In the genomic region with DNA sequence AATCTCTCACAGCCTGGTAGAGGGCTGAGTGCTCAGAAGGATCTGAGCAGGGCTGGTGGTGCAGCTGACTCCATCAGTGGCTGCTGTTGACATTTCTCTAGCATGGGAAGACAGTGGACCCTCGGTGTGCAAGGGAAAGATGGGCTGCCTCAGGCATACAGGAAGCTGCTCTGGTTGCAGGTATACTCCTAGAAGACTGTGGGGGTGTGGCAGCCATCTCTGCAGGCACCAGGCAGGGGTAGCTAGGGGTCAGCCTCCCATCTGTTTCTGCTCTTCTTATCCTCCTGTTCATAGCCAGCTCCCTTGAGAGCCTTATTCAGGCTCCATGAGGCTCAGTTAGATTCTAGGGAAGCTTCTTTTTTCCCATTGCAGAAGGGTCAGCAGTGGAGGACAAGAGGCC, we compare ENCODE assay signal across 33 cellular contexts.
"Had no signal": no experiment of that assay in that cellular context is flagged by ENCODE, and none has a peak within 500 bp of the region (broad histone marks: within the 10 kb centered on the region; RNA-seq: fewer than 3 reads in every experiment).

No MANE protein-coding gene starts in this region.

- H3K27ac Mint-ChIP-seq: activated CD4-positive, alpha-beta T cell treated with anti-CD3 and anti-CD28 coated beads, Interleukin-2, amount 10 ng/mL, durations not matched to agents 24 days and 14 days; activated CD8-positive, alpha-beta T cell treated with anti-CD3 and anti-CD28 coated beads for 36 hours; activated naive CD4-positive, alpha-beta T cell treated with anti-CD3 and anti-CD28 coated beads for 36 hours; activated naive CD4-positive, alpha-beta T cell treated with anti-CD3 and anti-CD28 coated beads, Interleukin-2, amount 50 U/mL, for 72 hours; activated T-cell treated with anti-CD3 and anti-CD28 coated beads, Interleukin-2, amount 50 U/mL, for 24 hours; activated T-helper 1 cell treated with anti-CD3 and anti-CD28 coated beads, Interleukin-12 subunit alpha, Interleukin-12 subunit beta, Interleukin-2, Interleukin-4 antibody, amounts not matched to agents 30 ng/mL and 10 ng/mL and 1 ng/mL, durations not matched to agents 14 hours and 24 hours and 36 hours had no signal

- H3K27me3 ChIP-seq: adrenal gland, body of pancreas, breast epithelium, Peyer's patch had no signal

- H3K27ac ChIP-seq: adrenal gland, body of pancreas, breast epithelium, Peyer's patch, RWPE1, VCaP had no signal

- H3K9me3 Mint-ChIP-seq: activated CD4-positive, alpha-beta T cell treated with anti-CD3 and anti-CD28 coated beads, Interleukin-2, amount 10 ng/mL, durations not matched to agents 24 days and 14 days; activated CD8-positive, alpha-beta T cell treated with anti-CD3 and anti-CD28 coated beads for 36 hours; activated naive CD4-positive, alpha-beta T cell treated with anti-CD3 and anti-CD28 coated beads for 36 hours; activated naive CD4-positive, alpha-beta T cell treated with anti-CD3 and anti-CD28 coated beads, Interleukin-2, amount 50 U/mL, for 72 hours; activated T-cell treated with anti-CD3 and anti-CD28 coated beads, Interleukin-2, amount 50 U/mL, for 24 hours; activated T-helper 1 cell treated with anti-CD3 and anti-CD28 coated beads, Interleukin-12 subunit alpha, Interleukin-12 subunit beta, Interleukin-2, Interleukin-4 antibody, amounts not matched to agents 30 ng/mL and 10 ng/mL and 1 ng/mL, durations not matched to agents 14 hours and 24 hours and 36 hours had no signal

- ATAC-seq: activated CD8-positive, alpha-beta T cell treated with anti-CD3 and anti-CD28 coated beads for 36 hours; activated naive CD4-positive, alpha-beta T cell treated with anti-CD3 and anti-CD28 coated beads, Interleukin-2, amount 50 U/mL, for 72 hours; body of pancreas; K562; PC-3; Right ventricle myocardium inferior had no signal

- H3K9me3 ChIP-seq: adrenal gland, body of pancreas, breast epithelium, Peyer's patch had no signal

- H3K4me3 Mint-ChIP-seq: activated CD4-positive, alpha-beta T cell treated with anti-CD3 and anti-CD28 coated beads, Interleukin-2, amount 10 ng/mL, durations not matched to agents 24 days and 14 days; activated CD8-positive, alpha-beta T cell treated with anti-CD3 and anti-CD28 coated beads for 36 hours; activated naive CD4-positive, alpha-beta T cell treated with anti-CD3 and anti-CD28 coated beads for 36 hours; activated T-cell treated with anti-CD3 and anti-CD28 coated beads, Interleukin-2, amount 50 U/mL, for 24 hours; activated T-helper 1 cell treated with anti-CD3 and anti-CD28 coated beads, Interleukin-12 subunit alpha, Interleukin-12 subunit beta, Interleukin-2, Interleukin-4 antibody, amounts not matched to agents 30 ng/mL and 10 ng/mL and 1 ng/mL, durations not matched to agents 14 hours and 24 hours and 36 hours had no signal

- H3K4me1 Mint-ChIP-seq: activated CD4-positive, alpha-beta T cell treated with anti-CD3 and anti-CD28 coated beads, Interleukin-2, amount 10 ng/mL, durations not matched to agents 24 days and 14 days had no signal

- H3K36me3 Mint-ChIP-seq: activated naive CD4-positive, alpha-beta T cell treated with anti-CD3 and anti-CD28 coated beads, Interleukin-2, amount 50 U/mL, for 72 hours had no signal

- H3K27me3 Mint-ChIP-seq: activated CD4-positive, alpha-beta T cell treated with anti-CD3 and anti-CD28 coated beads, Interleukin-2, amount 10 ng/mL, durations not matched to agents 24 days and 14 days; activated CD8-positive, alpha-beta T cell treated with anti-CD3 and anti-CD28 coated beads for 36 hours had no signal

- DNase-seq: activated CD4-positive, alpha-beta T cell treated with anti-CD3 and anti-CD28 coated beads, Interleukin-2, amount 10 ng/mL, durations not matched to agents 24 days and 14 days; activated CD4-positive, alpha-beta T cell treated with anti-CD3 and anti-CD28 coated beads, Interleukin-2, amount 50 U/mL, for 4 hours; activated CD4-positive, CD25-positive, alpha-beta regulatory T cell; activated CD8-positive, alpha-beta T cell treated with anti-CD3 and anti-CD28 coated beads for 36 hours; activated gamma-delta T cell treated with Interleukin-2 at 50 U/mL for 16 hours; activated naive CD4-positive, alpha-beta T cell treated with anti-CD3 and anti-CD28 coated beads for 36 hours; activated T-cell treated with anti-CD3 and anti-CD28 coated beads, Interleukin-2, amount 50 U/mL, for 24 hours; body of pancreas; NCI-H1105; NCI-H1417 treated with DMSO at 0.1 percent for 48 hours; NCI-H187 treated with DMSO at 0.1 percent for 48 hours; NCI-H2081; NCI-H2171 treated with DMSO at 0.1 percent for 48 hours; NCI-H226; NCI-H446 treated with DMSO at 0.1 percent for 48 hours; NCI-H524; NCI-H69; NK-92 treated with Interleukin-12 subunit alpha and Interleukin-12 subunit beta, amount 100 ng/mL, for 24 hours; PC-3; Peyer's patch; SIG-M5; SW 1271; T-helper 1 cell; T-helper 2 cell; T-helper 9 cell had no signal

- H3K4me3 ChIP-seq: adrenal gland, body of pancreas, breast epithelium, K562, Peyer's patch had no signal

- H3K36me3 ChIP-seq: adrenal gland, breast epithelium, Peyer's patch had no signal

- H3K4me1 ChIP-seq: adrenal gland, body of pancreas, breast epithelium, Peyer's patch had no signal
